Comparison of ENCODE assay signal across 8 cellular contexts in genomic region chr19:45097776-45098520, GRCh38. TPM values are rescaled to one million over a fixed set of nuclear protein-coding genes. Genes with fewer than 3 reads are reported as not detected.
DNase-seq lines count a peak whose midpoint lies in the region; ATAC-seq and TF ChIP-seq lines count a peak whose summit lies in the region.

No MANE protein-coding gene starts in this region.

- H3K4me3 ChIP-seq in Peyer's patch = peak overlapping the region in 1 of 4 donors; percentile 3

- H3K4me1 Mint-ChIP-seq in nephron = peaks cover 85% of the 10 kb centered on the region

- peak overlapping the region; percentile 63 to 77 (median 67) for H3K4me3 Mint-ChIP-seq in nephron

- H3K27ac ChIP-seq in Peyer's patch = peak overlapping the region in 2 of 4 donors; percentile 87 to 88

- H3K9me3 ChIP-seq in Peyer's patch = no peaks in the 10 kb centered on the region

- no peaks in the 10 kb centered on the region for H3K27me3 ChIP-seq in Peyer's patch

- TF ChIP-seq CTCF in Peyer's patch (IDR thresholded peaks at IDR 0.05) = no peak
- no peak for TF ChIP-seq CTCF in nephron (IDR thresholded peaks at IDR 0.05; ENCODE audit: unreplicated experiment in 3 of 3)
- TF ChIP-seq CTCF in GM20000 (IDR thresholded peaks at IDR 0.05; ENCODE audit: extremely low read depth, missing control alignments) = no peak

- no peaks in the 10 kb centered on the region for H3K27me3 Mint-ChIP-seq in nephron (ENCODE audit: low read depth)

- H3K9me3 Mint-ChIP-seq in nephron = no peaks in the 10 kb centered on the region

- H3K36me3 Mint-ChIP-seq in nephron (ENCODE audit: low read depth) = peaks cover 10% of the 10 kb centered on the region

- peaks cover 14 to 93% (median 18%) of the 10 kb centered on the region in 4 donors for H3K4me1 ChIP-seq in Peyer's patch

- peak overlapping the region; percentile 67 to 73 (median 67) for H3K27ac Mint-ChIP-seq in nephron

- no peaks in the 10 kb centered on the region for H3K36me3 ChIP-seq in Peyer's patch

- ATAC-seq in GM19023 (IDR thresholded peaks at IDR 0.05; ENCODE audit: unreplicated experiment) = no peak

- DNase-seq in ELR (ENCODE audit: low read depth) (peak; percentile 96), Peyer's patch (peak in 2 of 3 donors; percentile 80 to 82), erythroblast (lab: John Stamatoyannopoulos, UW) (peak; percentile 51 to 61), cerebellum (ENCODE audit: low spot score) (no peak), GM20000 (ENCODE audit: low spot score) (no peak), NCI-H82 treated with DMSO at 0.1 percent for 48 hours (lab: John Stamatoyannopoulos, UW; ENCODE audit: unreplicated experiment) (no peak)

- no peak for TF ChIP-seq POLR2A in Peyer's patch (IDR thresholded peaks at IDR 0.05)
- TF ChIP-seq POLR2A in erythroblast (IDR thresholded peaks at IDR 0.05; ENCODE audit: low read length) = no peak

RNA-seq across cellular contexts. Expression of gene PPP1R37, which starts 5.0 kb away (rescaled TPM):
- total RNA-seq in Peyer's patch (10 to 100 TPM; 41.8 to 75.1 (median 54.2) TPM), cerebellum (19.5 TPM)

RNA-seq across cellular contexts. Expression of gene GEMIN7, which starts 18.9 kb away (rescaled TPM):
- total RNA-seq in Peyer's patch = 10 to 100 TPM in 3 of 4 donors, not detected in 1; 28.7 to 34.2 (median 29.6) TPM
- total RNA-seq in cerebellum = 9.1 TPM

RNA-seq across cellular contexts. Expression of gene ZNF296, which starts 21.7 kb away (rescaled TPM):
- total RNA-seq in Peyer's patch (1 to 10 TPM in 3 of 4 donors, not detected in 1; 2.1 to 5.5 (median 5.4) TPM), cerebellum (0.45 TPM)

RNA-seq across cellular contexts. Expression of gene CLASRP, which starts 59.1 kb away (rescaled TPM):
- total RNA-seq in Peyer's patch = 100 to 1,000 TPM in 3 of 4 donors, 10 to 100 TPM in 1; 94.2 to 310 (median 147) TPM
- total RNA-seq in cerebellum = 17.6 TPM

Comparison
In these comparisons a context has a peak if more than half of its experiments do, and no peak if none do; other contexts are left out.
1. DNase-seq: peak in ELR (single experiment), Peyer's patch (2 of 3) and erythroblast (2 of 2); none in cerebellum (single experiment), GM20000 (single experiment) and NCI-H82 treated with DMSO at 0.1 percent for 48 hours (single experiment).